1 cellular context compared by ENCODE assay signal in genomic region chr4:122787940-122788339, GRCh38.
TF ChIP-seq lines count a peak whose summit lies in the region.

No MANE protein-coding gene starts in this region.

TF ChIP-seq in A549, 52 proteins besides CTCF, POLR2A, EP300 and RAD21 (continued from another document):
- TF ChIP-seq REST (IDR thresholded peaks at IDR 0.05) (no peak), EHF (CRISPR knock-in tag; IDR thresholded peaks at IDR 0.05) (no peak), KDM5A (IDR thresholded peaks at IDR 0.05) (no peak), MYC (IDR thresholded peaks at IDR 0.05; ENCODE audit: borderline replicate concordance, low read length) (no peak), CHD4 (IDR thresholded peaks at IDR 0.05; ENCODE audit: borderline replicate concordance) (no peak), CBX2 (IDR thresholded peaks at IDR 0.05; ENCODE audit: borderline replicate concordance, low read depth) (no peak), ATOH8 (CRISPR knock-in tag; IDR thresholded peaks at IDR 0.05; ENCODE audit: low read depth) (no peak), SMC3 (IDR thresholded peaks at IDR 0.05) (no peak), RCOR1 (IDR thresholded peaks at IDR 0.05; ENCODE audit: low read depth, low read length) (no peak), RNF2 (IDR thresholded peaks at IDR 0.05; ENCODE audit: borderline replicate concordance, low read depth) (no peak)
